8 cellular contexts compared by ENCODE assay signal in the genomic region with DNA sequence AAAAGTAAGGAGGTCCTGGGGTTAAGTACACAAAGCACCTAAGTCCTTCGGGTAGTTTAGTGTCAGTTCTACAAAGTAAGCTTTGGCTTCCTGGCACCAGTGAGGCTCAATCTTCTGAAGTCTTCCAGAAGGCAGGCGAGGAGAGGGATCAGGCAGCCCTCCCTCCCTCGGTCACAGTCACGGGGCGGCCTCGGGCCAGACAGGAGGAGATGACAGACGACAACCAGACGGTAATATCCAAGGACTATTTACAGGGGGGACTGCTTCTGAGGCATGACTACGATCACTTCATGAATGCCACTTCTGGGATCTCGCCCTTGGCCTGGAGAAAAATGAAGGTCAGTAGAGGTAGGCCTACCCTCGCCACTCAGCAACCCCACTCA. TPM values are rescaled to one million over a fixed set of nuclear protein-coding genes. Genes with fewer than 3 reads are reported as not detected.
DNase-seq lines count a peak whose midpoint lies in the region; ATAC-seq, FAIRE-seq and TF ChIP-seq lines count a peak whose summit lies in the region.

No MANE protein-coding gene starts in this region.

- TF ChIP-seq RAD21 in A549 (conservative IDR thresholded peaks at IDR 0.05 in 1 of 2, IDR thresholded peaks at IDR 0.05 in 1 of 2) (no peak), liver (IDR thresholded peaks at IDR 0.05) (no peak)

- WGBS in A549 (ENCODE audit: missing lambda C conversion rate): 33% methylated on average over 11 of the region's 11 CpGs
- 41% methylated on average over 11 of the region's 11 CpGs for WGBS in liver

- no peak for TF ChIP-seq POLR2A in A549 (IDR thresholded peaks at IDR 0.05; ENCODE audit: low read length)

- peak overlapping the region; percentile 87 for H3K4me2 ChIP-seq in A549

- intact Hi-C loops in tibial artery (cut with DNase I; ENCODE audit: low total_unique reads): loop anchor here (5.0 kb wide), 1 partner anchor 45 kb away; a partner anchor contains a TSS

- H3K9ac ChIP-seq in liver (ENCODE audit: low read depth in 1 of 2, low read length in 2 of 2): no peak overlapping the region

- H3K9me3 ChIP-seq in A549 (no peaks in the 10 kb centered on the region), liver (ENCODE audit: control insufficient read depth in 4 of 4, low read length in 3 of 4) (no peaks in the 10 kb centered on the region), tibial artery (no peaks in the 10 kb centered on the region)

- H3K27ac ChIP-seq in A549 (peak overlapping the region; percentile 89; a peak in 5 of 6 replicates), liver (ENCODE audit: low read depth in 1 of 2, low read length in 2 of 2) (peak overlapping the region; percentile 49 to 85), tibial artery (peak overlapping the region; percentile 75 to 86)

- peaks cover 5 to 46% (median 29%) of the 10 kb centered on the region in 4 donors for H3K36me3 ChIP-seq in liver (ENCODE audit: control insufficient read depth in 4 of 4, insufficient read depth in 3 of 4, low read depth in 1 of 4, low read length in 3 of 4)
- peaks cover 45 to 75% (median 56%) of the 10 kb centered on the region in 3 donors for H3K36me3 ChIP-seq in tibial artery

- FAIRE-seq in A549 (lab: Jason Lieb, UNC) (no peak), GM19239 (lab: Jason Lieb, UNC) (no peak)

- in situ Hi-C loops in astrocyte of the cerebellum (cut with HindIII; ENCODE audit: low sequenced_read_pairs): no loop called here

- ATAC-seq in A549 (peak; percentile 1 to 3; a peak in 4 of 6 replicates), HG03342 (IDR thresholded peaks at IDR 0.05; ENCODE audit: unreplicated experiment) (peak; percentile 5), GM18498 (IDR thresholded peaks at IDR 0.05; ENCODE audit: unreplicated experiment) (no peak)

- H3K4me1 ChIP-seq in A549: peaks cover 31% of the 10 kb centered on the region
- H3K4me1 ChIP-seq in liver (ENCODE audit: control insufficient read depth in 4 of 4, insufficient read depth in 4 of 4, low read length in 3 of 4): peaks cover 0 to 41% (median 34%) of the 10 kb centered on the region in 4 donors
- H3K4me1 ChIP-seq in tibial artery: peaks cover 0 to 43% (median 33%) of the 10 kb centered on the region in 4 donors

- no peak for TF ChIP-seq CTCF in A549 (IDR thresholded peaks at IDR 0.05)
- TF ChIP-seq CTCF in astrocyte of the cerebellum (IDR thresholded peaks at IDR 0.05; ENCODE audit: low read depth, low read length, missing control alignments): no peak
- no peak for TF ChIP-seq CTCF in liver (IDR thresholded peaks at IDR 0.05; ENCODE audit: low read depth, low read length, missing input control)
- TF ChIP-seq CTCF in tibial artery (IDR thresholded peaks at IDR 0.05): no peak

- POLR2A ChIA-PET in A549 (lab: Yijun Ruan, JAX): interaction anchor here (0.9 to 3.7 kb wide), 2 partner anchors 16 to 49 kb away, joined by 6 to 20 read pairs; no protein-coding TSS in a partner anchor

- no peaks in the 10 kb centered on the region for H3K27me3 ChIP-seq in liver (ENCODE audit: control insufficient read depth in 4 of 4, insufficient read depth in 4 of 4, low read length in 3 of 4)
- H3K27me3 ChIP-seq in tibial artery: no peaks in the 10 kb centered on the region

- TF ChIP-seq EP300 in A549 (IDR thresholded peaks at IDR 0.05): no peak

- H3K4me3 ChIP-seq in A549 (peak overlapping the region; percentile 83), astrocyte of the cerebellum (ENCODE audit: low read depth, low read length) (peak overlapping the region; percentile 90), liver (ENCODE audit: low read depth in 1 of 3, low read length in 3 of 3) (no peak overlapping the region), tibial artery (peak overlapping the region; percentile 75 to 79)

- DNase-seq in A549 (ENCODE audit: low read depth in 1 of 2, low spot score in 1 of 2): no peak
- no peak for DNase-seq in astrocyte of the cerebellum (ENCODE audit: low read depth)
- DNase-seq in tibial artery: peak in 1 of 2 donors; percentile 74
- DNase-seq in GM19239 (ENCODE audit: insufficient read length, low spot score): no peak
- no peak for DNase-seq in midbrain (lab: John Stamatoyannopoulos, UW)

- CTCF ChIA-PET in A549 (lab: Yijun Ruan, JAX): interaction anchor here (1.1 to 7.6 kb wide), 2 partner anchors 9 to 62 kb away, joined by 3 to 69 read pairs; no protein-coding TSS in a partner anchor

TF ChIP-seq in A549, 52 proteins besides CTCF, POLR2A, EP300 and RAD21:
- TF ChIP-seq NFE2L2 (conservative IDR thresholded peaks at IDR 0.05; ENCODE audit: low read length) (no peak), RNF2 (IDR thresholded peaks at IDR 0.05; ENCODE audit: borderline replicate concordance, low read depth) (no peak)

TF ChIP-seq in liver, 16 proteins besides CTCF, POLR2A, EP300 and RAD21 (continues in another document):
- TF ChIP-seq JUND (IDR thresholded peaks at IDR 0.05) (no peak), TAF1 (conservative IDR thresholded peaks at IDR 0.05) (no peak), YY1 (IDR thresholded peaks at IDR 0.05) (no peak), GABPA (IDR thresholded peaks at IDR 0.05 in 1 of 2, conservative IDR thresholded peaks at IDR 0.05 in 1 of 2) (no peak), HNF4A (conservative IDR thresholded peaks at IDR 0.05) (no peak), EGR1 (IDR thresholded peaks at IDR 0.05; ENCODE audit: low read depth in 2 of 2) (no peak), HNF4G (IDR thresholded peaks at IDR 0.05) (no peak), FOXA1 (IDR thresholded peaks at IDR 0.05) (no peak)
- TF ChIP-seq, protein P1, sequence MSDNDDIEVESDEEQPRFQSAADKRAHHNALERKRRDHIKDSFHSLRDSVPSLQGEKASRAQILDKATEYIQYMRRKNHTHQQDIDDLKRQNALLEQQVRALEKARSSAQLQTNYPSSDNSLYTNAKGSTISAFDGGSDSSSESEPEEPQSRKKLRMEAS (IDR thresholded peaks at IDR 0.05): no peak
- TF ChIP-seq, protein P2, sequence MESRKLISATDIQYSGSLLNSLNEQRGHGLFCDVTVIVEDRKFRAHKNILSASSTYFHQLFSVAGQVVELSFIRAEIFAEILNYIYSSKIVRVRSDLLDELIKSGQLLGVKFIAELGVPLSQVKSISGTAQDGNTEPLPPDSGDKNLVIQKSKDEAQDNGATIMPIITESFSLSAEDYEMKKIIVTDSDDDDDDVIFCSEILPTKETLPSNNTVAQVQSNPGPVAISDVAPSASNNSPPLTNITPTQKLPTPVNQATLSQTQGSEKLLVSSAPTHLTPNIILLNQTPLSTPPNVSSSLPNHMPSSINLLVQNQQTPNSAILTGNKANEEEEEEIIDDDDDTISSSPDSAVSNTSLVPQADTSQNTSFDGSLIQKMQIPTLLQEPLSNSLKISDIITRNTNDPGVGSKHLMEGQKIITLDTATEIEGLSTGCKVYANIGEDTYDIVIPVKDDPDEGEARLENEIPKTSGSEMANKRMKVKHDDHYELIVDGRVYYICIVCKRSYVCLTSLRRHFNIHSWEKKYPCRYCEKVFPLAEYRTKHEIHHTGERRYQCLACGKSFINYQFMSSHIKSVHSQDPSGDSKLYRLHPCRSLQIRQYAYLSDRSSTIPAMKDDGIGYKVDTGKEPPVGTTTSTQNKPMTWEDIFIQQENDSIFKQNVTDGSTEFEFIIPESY (IDR thresholded peaks at IDR 0.05): no peak

RNA-seq across cellular contexts. Expression of a gene that starts 0.4 kb away (rescaled TPM):
- polyA plus RNA-seq in A549 (2011; rRNA removed) (20.6 and 26.5 TPM in 2 replicates), A549 (2017; fragmentation: RNase III; extraction: RNeasy Plus Mini Kit Qiagen cat#74134 plus additional on column Dnase treatment) (20.1 to 24.3 TPM (median 23.5 TPM) in 3 replicates), liver (10 to 100 TPM; 14.2 to 23.8 TPM)
- polyA plus RNA-seq in A549 (2012; cell fraction: cytosol; rRNA removed): 26.9 and 43.3 TPM in 2 replicates
- 21.7 and 25.3 TPM in 2 replicates for polyA plus RNA-seq in A549 (2012; cell fraction: nucleus; rRNA removed)
- 9.0 and 10.3 TPM in 2 replicates for polyA minus RNA-seq in A549 (2011; rRNA and poly(A)+ RNA removed)
- 10 to 100 TPM in 1 of 2 donors, 1 to 10 TPM in 1; 9.2 to 11.8 TPM for total RNA-seq in liver

RNA-seq across cellular contexts. Expression of a gene that starts 5.0 kb away (rescaled TPM):
- polyA plus RNA-seq in A549 (2011; rRNA removed): 64.7 and 105 TPM in 2 replicates
- 84.2 and 102 TPM in 2 replicates for polyA plus RNA-seq in A549 (2012; cell fraction: cytosol; rRNA removed)
- polyA plus RNA-seq in A549 (2012; cell fraction: nucleus; rRNA removed): 72.8 and 89.9 TPM in 2 replicates
- polyA plus RNA-seq in A549 (2017; fragmentation: RNase III; extraction: RNeasy Plus Mini Kit Qiagen cat#74134 plus additional on column Dnase treatment): 57.6 to 64.4 TPM (median 62.8 TPM) in 3 replicates
- polyA minus RNA-seq in A549 (2011; rRNA and poly(A)+ RNA removed): 101 and 134 TPM in 2 replicates
- total RNA-seq in liver: 10 to 100 TPM; 21.1 to 28.4 TPM
- polyA plus RNA-seq in liver: 10 to 100 TPM; 37.0 to 81.4 TPM

RNA-seq across cellular contexts. Expression of a gene that starts 13.1 kb away (rescaled TPM):
- 35.5 and 50.7 TPM in 2 replicates for polyA plus RNA-seq in A549 (2011; rRNA removed)
- polyA plus RNA-seq in A549 (2012; cell fraction: cytosol; rRNA removed): 58.2 and 63.0 TPM in 2 replicates
- polyA plus RNA-seq in A549 (2012; cell fraction: nucleus; rRNA removed): 126 and 131 TPM in 2 replicates
- polyA plus RNA-seq in A549 (2017; fragmentation: RNase III; extraction: RNeasy Plus Mini Kit Qiagen cat#74134 plus additional on column Dnase treatment): 46.6 to 47.7 TPM (median 46.9 TPM) in 3 replicates
- polyA minus RNA-seq in A549 (2011; rRNA and poly(A)+ RNA removed): 35.9 and 41.6 TPM in 2 replicates
- total RNA-seq in liver: 10 to 100 TPM; 17.3 to 38.3 TPM
- polyA plus RNA-seq in liver: 10 to 100 TPM; 30.3 to 35.1 TPM

RNA-seq across cellular contexts. Expression of a gene that starts 21.0 kb away (rescaled TPM):
- polyA plus RNA-seq in A549 (2011; rRNA removed): 14.0 and 17.5 TPM in 2 replicates
- polyA plus RNA-seq in A549 (2012; cell fraction: cytosol; rRNA removed): 21.2 and 24.5 TPM in 2 replicates
- 87.4 and 96.2 TPM in 2 replicates for polyA plus RNA-seq in A549 (2012; cell fraction: nucleus; rRNA removed)
- polyA plus RNA-seq in A549 (2017; fragmentation: RNase III; extraction: RNeasy Plus Mini Kit Qiagen cat#74134 plus additional on column Dnase treatment): 20.8 to 23.5 TPM (median 22.7 TPM) in 3 replicates
- 21.0 and 26.0 TPM in 2 replicates for polyA minus RNA-seq in A549 (2011; rRNA and poly(A)+ RNA removed)
- 10 to 100 TPM in 1 of 2 donors, 1 to 10 TPM in 1; 8.5 to 25.2 TPM for total RNA-seq in liver
- polyA plus RNA-seq in liver: 10 to 100 TPM in 1 of 2 donors, 1 to 10 TPM in 1; 5.8 to 12.8 TPM

RNA-seq across cellular contexts. Expression of a gene that starts 30.8 kb away (rescaled TPM):
- 308 and 324 TPM in 2 replicates for polyA plus RNA-seq in A549 (2011; rRNA removed)
- 253 and 265 TPM in 2 replicates for polyA plus RNA-seq in A549 (2012; cell fraction: cytosol; rRNA removed)
- polyA plus RNA-seq in A549 (2012; cell fraction: nucleus; rRNA removed): 117 and 169 TPM in 2 replicates
- 186 to 199 TPM (median 188 TPM) in 3 replicates for polyA plus RNA-seq in A549 (2017; fragmentation: RNase III; extraction: RNeasy Plus Mini Kit Qiagen cat#74134 plus additional on column Dnase treatment)
- polyA minus RNA-seq in A549 (2011; rRNA and poly(A)+ RNA removed): 217 and 261 TPM in 2 replicates
- total RNA-seq in liver: 10 to 100 TPM; 21.9 to 29.0 TPM
- polyA plus RNA-seq in liver: 10 to 100 TPM; 42.4 to 46.9 TPM

Comparison
In these comparisons a context has a peak if more than half of its experiments do, and no peak if none do; other contexts are left out.
1. H3K4me3 ChIP-seq: peak in A549 (single experiment), astrocyte of the cerebellum (single experiment) and tibial artery (2 of 2); none in liver (0 of 3).
2. Peak in every context shown above with its lines, with median percentiles within 50 percentile points of each other: H3K27ac ChIP-seq.